18 cellular contexts compared by ENCODE assay signal in the genomic region with DNA sequence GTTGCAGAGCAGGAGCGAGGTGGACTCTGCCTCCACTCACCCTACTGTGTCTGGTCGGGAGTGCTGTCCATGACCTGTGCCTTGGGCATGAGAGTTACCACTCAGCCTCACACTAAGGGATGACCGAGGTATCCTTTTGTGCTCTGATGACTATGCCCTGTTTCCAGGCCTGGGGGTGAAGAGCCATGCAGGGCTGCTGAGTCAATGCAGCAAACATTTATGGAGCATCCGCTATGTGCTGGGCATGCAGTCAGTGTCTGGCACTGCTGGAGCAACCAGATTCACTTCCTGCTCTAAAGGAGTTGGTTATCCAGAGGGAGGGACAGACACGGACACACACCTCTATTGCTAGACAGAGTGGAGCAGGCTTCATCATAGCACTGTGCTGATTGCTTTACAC. TPM values are rescaled to one million over a fixed set of nuclear protein-coding genes. Genes with fewer than 3 reads are reported as not detected.
DNase-seq lines count a peak whose midpoint lies in the region; ATAC-seq and TF ChIP-seq lines count a peak whose summit lies in the region.
"Had no signal": no experiment of that assay in that cellular context is flagged by ENCODE, and none has a peak within 500 bp of the region (broad histone marks: within the 10 kb centered on the region; RNA-seq: fewer than 3 reads in every experiment).

No MANE protein-coding gene starts in this region.

- no peaks in the 10 kb centered on the region for H3K4me1 ChIP-seq in PC-9 (replicated peaks; ENCODE audit: insufficient read depth)
- H3K4me1 ChIP-seq in SJCRH30 = no peaks in the 10 kb centered on the region

- no peak overlapping the region for H3K4me3 ChIP-seq in PC-9
- no peak overlapping the region for H3K4me3 ChIP-seq in lower leg skin (ENCODE audit: low read depth, poor library complexity, severe bottlenecking)
- no peak overlapping the region for H3K4me3 ChIP-seq in SJCRH30

- WGBS in lower leg skin, 2 donors = 59 to 66% methylated on average over 5 of the region's 5 CpGs

- no TSS peak for BruUV-seq in PC-9 (replicated peaks; lab: Mats Ljungman, UMichigan)

- no peak overlapping the region for H3K4me2 ChIP-seq in PC-9

- TF ChIP-seq POLR2A in lower leg skin (IDR thresholded peaks at IDR 0.05) = no peak

- no peaks in the 10 kb centered on the region for H3K9me2 ChIP-seq in PC-9 (ENCODE audit: insufficient read depth)

- no peaks in the 10 kb centered on the region for H4K20me1 ChIP-seq in PC-9 (ENCODE audit: insufficient read depth)

- intact Hi-C loops in PC-9 (cut with micrococcal nuclease; ENCODE audit: unreplicated experiment) (no loop called here), lower leg skin (cut with DNase I; ENCODE audit: low total_unique reads) (no loop called here)

- CTCF ChIA-PET in PC-9 (lab: Charles Lee) = no interaction called here

- H3F3A ChIP-seq in PC-9 (ENCODE audit: insufficient read depth, low read depth) = no peaks in the 10 kb centered on the region

- POLR2A ChIA-PET in PC-9 (lab: Charles Lee; ENCODE audit: unreplicated experiment) = no interaction called here

- no peaks in the 10 kb centered on the region for H3K36me3 ChIP-seq in PC-9 (ENCODE audit: low read depth)
- H3K36me3 ChIP-seq in SJCRH30 = no peaks in the 10 kb centered on the region

- H3K27me3 ChIP-seq in PC-9 (ENCODE audit: insufficient read depth, low read depth) = no peaks in the 10 kb centered on the region; the same call in 1 of the 2 replicates
- no peaks in the 10 kb centered on the region for H3K27me3 ChIP-seq in SJCRH30

- H3K9me3 Mint-ChIP-seq in osteocyte (ENCODE audit: unreplicated experiment) = no peaks in the 10 kb centered on the region
- H3K9me3 Mint-ChIP-seq: activated CD4-positive, alpha-beta T cell treated with anti-CD3 and anti-CD28 coated beads, Interleukin-2, amount 10 ng/mL, durations not matched to agents 24 days and 14 days; activated T-helper 1 cell treated with anti-CD3 and anti-CD28 coated beads, Interleukin-12 subunit alpha, Interleukin-12 subunit beta, Interleukin-2, Interleukin-4 antibody, amounts not matched to agents 30 ng/mL and 10 ng/mL and 1 ng/mL, durations not matched to agents 14 hours and 24 hours and 36 hours; brain; CD8-positive, alpha-beta T cell; stimulated activated naive CD8-positive, alpha-beta T cell treated with anti-CD3 and anti-CD28 coated beads, Interleukin-15, amount 100 ng/mL, for 72 hours had no signal

- peak overlapping the region; percentile 84 for H3K27ac Mint-ChIP-seq in osteocyte (ENCODE audit: unreplicated experiment)
- H3K27ac Mint-ChIP-seq: activated CD4-positive, alpha-beta T cell treated with anti-CD3 and anti-CD28 coated beads, Interleukin-2, amount 10 ng/mL, durations not matched to agents 24 days and 14 days; activated T-helper 1 cell treated with anti-CD3 and anti-CD28 coated beads, Interleukin-12 subunit alpha, Interleukin-12 subunit beta, Interleukin-2, Interleukin-4 antibody, amounts not matched to agents 30 ng/mL and 10 ng/mL and 1 ng/mL, durations not matched to agents 14 hours and 24 hours and 36 hours; brain; CD8-positive, alpha-beta T cell; stimulated activated naive CD8-positive, alpha-beta T cell treated with anti-CD3 and anti-CD28 coated beads, Interleukin-15, amount 100 ng/mL, for 72 hours had no signal

- H3K79me2 ChIP-seq in PC-9 (ENCODE audit: low read depth) = no peaks in the 10 kb centered on the region

- TF ChIP-seq CTCF in PC-9 (conservative IDR thresholded peaks at IDR 0.05) (no peak), osteocyte (IDR thresholded peaks at IDR 0.05) (no peak), lower leg skin (IDR thresholded peaks at IDR 0.05) (no peak)

- no peak for ATAC-seq in HG02610 (IDR thresholded peaks at IDR 0.05; ENCODE audit: unreplicated experiment)
- ATAC-seq: CD8-positive, alpha-beta T cell; stimulated activated naive CD8-positive, alpha-beta T cell treated with anti-CD3 and anti-CD28 coated beads, Interleukin-15, amount 100 ng/mL, for 72 hours had no signal

- H3K36me3 Mint-ChIP-seq in osteocyte (ENCODE audit: unreplicated experiment) = no peaks in the 10 kb centered on the region
- H3K36me3 Mint-ChIP-seq: brain; CD8-positive, alpha-beta T cell had no signal

- H3K9me3 ChIP-seq in PC-9 (ENCODE audit: insufficient read depth, low read depth) (no peaks in the 10 kb centered on the region), SJCRH30 (replicated peaks) (no peaks in the 10 kb centered on the region)

- H3K4me1 Mint-ChIP-seq in osteocyte (ENCODE audit: unreplicated experiment) = peaks cover 24% of the 10 kb centered on the region
- H3K4me1 Mint-ChIP-seq: brain had no signal

- no peak overlapping the region for H2AFZ ChIP-seq in PC-9

- peak; percentile 96 for DNase-seq in EL
- DNase-seq in PC-9 = peak; percentile 14 to 38
- DNase-seq in epithelial cell of prostate (ENCODE audit: low read depth, low spot score) = peak; percentile 63
- DNase-seq in osteocyte (ENCODE audit: extremely low spot score, unreplicated experiment) = no peak
- no peak for DNase-seq in lower leg skin (ENCODE audit: low spot score in 2 of 2)
- DNase-seq in GM19240 (ENCODE audit: insufficient read length, low spot score) = no peak
- no peak for DNase-seq in SJCRH30
- DNase-seq: activated CD4-positive, alpha-beta T cell treated with anti-CD3 and anti-CD28 coated beads, Interleukin-2, amount 10 ng/mL, durations not matched to agents 24 days and 14 days; CD8-positive, alpha-beta T cell; NCI-H1436 treated with DMSO at 0.1 percent for 48 hours; NCI-H748 treated with DMSO at 0.1 percent for 48 hours; stimulated activated CD4-positive, alpha-beta T cell treated with anti-CD3 and anti-CD28 coated beads, Interleukin-4, amount 100 ng/mL, for 1 hour; stimulated activated naive CD8-positive, alpha-beta T cell treated with anti-CD3 and anti-CD28 coated beads, Interleukin-15, amount 100 ng/mL, for 72 hours had no signal

- H3K4me3 Mint-ChIP-seq in osteocyte (ENCODE audit: unreplicated experiment) = no peak overlapping the region
- H3K4me3 Mint-ChIP-seq: activated CD4-positive, alpha-beta T cell treated with anti-CD3 and anti-CD28 coated beads, Interleukin-2, amount 10 ng/mL, durations not matched to agents 24 days and 14 days; activated T-helper 1 cell treated with anti-CD3 and anti-CD28 coated beads, Interleukin-12 subunit alpha, Interleukin-12 subunit beta, Interleukin-2, Interleukin-4 antibody, amounts not matched to agents 30 ng/mL and 10 ng/mL and 1 ng/mL, durations not matched to agents 14 hours and 24 hours and 36 hours; brain; CD8-positive, alpha-beta T cell; stimulated activated naive CD8-positive, alpha-beta T cell treated with anti-CD3 and anti-CD28 coated beads, Interleukin-15, amount 100 ng/mL, for 72 hours had no signal

- H3K27me3 Mint-ChIP-seq in osteocyte (ENCODE audit: unreplicated experiment) = no peaks in the 10 kb centered on the region

- H3K27ac ChIP-seq in PC-9 = no peak overlapping the region
- peak overlapping the region; percentile 39 for H3K27ac ChIP-seq in epithelial cell of prostate
- no peak overlapping the region for H3K27ac ChIP-seq in SJCRH30

RNA-seq across cellular contexts. Expression of a gene that starts 7.6 kb away (rescaled TPM):
- total RNA-seq in PC-9 (2021) (not detected in 2 replicates), osteocyte (7.3 and 8.1 TPM in 2 replicates), lower leg skin (not detected)
- total RNA-seq in SJCRH30 (2014; rRNA removed; shearing (Covaris generic)) = not detected in 2 replicates
- total RNA-seq: CD8-positive, alpha-beta T cell; mononuclear cell; pulmonary artery endothelial cell had no signal

Comparison
In these comparisons a context has a peak if more than half of its experiments do, and no peak if none do; other contexts are left out.
1. DNase-seq: peak in EL (single experiment), PC-9 (2 of 2) and epithelial cell of prostate (single experiment); none in osteocyte (single experiment), lower leg skin (0 of 2), GM19240 (single experiment) and SJCRH30 (0 of 2).